In the genomic region with DNA sequence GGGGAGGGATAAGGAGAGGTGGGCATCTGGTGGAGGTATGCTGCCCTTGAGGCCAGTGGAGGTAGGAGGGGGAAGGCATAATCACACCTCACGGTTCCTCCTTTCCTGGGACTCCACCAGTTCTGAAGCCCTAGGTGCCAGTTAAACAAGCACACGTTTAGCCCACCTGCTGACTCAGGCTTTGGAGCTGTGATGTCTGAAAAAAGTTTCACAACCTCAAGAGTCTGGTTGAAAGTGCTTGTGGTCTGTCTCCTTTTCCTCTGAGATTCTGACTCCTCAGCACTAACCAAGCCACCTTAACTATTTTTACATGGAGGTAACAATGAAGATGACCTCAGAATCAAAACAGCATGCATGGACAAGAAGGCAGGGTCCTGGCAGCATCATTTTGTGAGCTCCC, we compare ENCODE assay signal across 9 cellular contexts. TPM values are rescaled to one million over a fixed set of nuclear protein-coding genes. Genes with fewer than 3 reads are reported as not detected.
A peak's percentile ranks its signal among the peaks of the same experiment; 100 is the strongest.
DNase-seq lines count a peak whose midpoint lies in the region; ATAC-seq and TF ChIP-seq lines count a peak whose summit lies in the region.
"Had no signal": no experiment of that assay in that cellular context is flagged by ENCODE, and none has a peak within 500 bp of the region (broad histone marks: within the 10 kb centered on the region; RNA-seq: fewer than 3 reads in every experiment).

No MANE protein-coding gene starts in this region.

- peak overlapping the region; percentile 54 for H3K9ac ChIP-seq in MM.1S (ENCODE audit: low read length)

- H3K9me3 ChIP-seq in MM.1S (replicated peaks; ENCODE audit: insufficient read depth, low read length) (no peaks in the 10 kb centered on the region), tibial artery (no peaks in the 10 kb centered on the region)
- H3K9me3 ChIP-seq: thoracic aorta had no signal

- H3K9me2 ChIP-seq in MM.1S (replicated peaks; ENCODE audit: insufficient read depth, low read length) = no peaks in the 10 kb centered on the region

- H2AFZ ChIP-seq in MM.1S (ENCODE audit: low read length) = no peak overlapping the region

- peak overlapping the region; percentile 90 for H3K27ac ChIP-seq in MM.1S (ENCODE audit: low read length)
- H3K27ac ChIP-seq in tibial artery = no peak overlapping the region

- peaks cover 28% of the 10 kb centered on the region for H3F3A ChIP-seq in MM.1S (ENCODE audit: insufficient read depth, low read length)

- intact Hi-C loops in tibial artery (cut with DNase I; ENCODE audit: low total_unique reads) = no loop called here

- no peaks in the 10 kb centered on the region for H4K20me1 ChIP-seq in MM.1S (ENCODE audit: insufficient read depth, low read length)

- DNase-seq in H4 (ENCODE audit: low spot score) = peak; percentile 87
- peak; percentile 98 for DNase-seq in MM.1S
- peak; percentile 5 for DNase-seq in hepatic stellate cell (ENCODE audit: low spot score)
- no peak for DNase-seq in activated gamma-delta T cell treated with Interleukin-2 at 50 U/mL for 16 hours
- DNase-seq in ACHN = no peak
- no peak for DNase-seq in tibial artery
- DNase-seq: left cardiac atrium had no signal

- peak; percentile 89 for ATAC-seq in GM18858 (IDR thresholded peaks at IDR 0.05; ENCODE audit: unreplicated experiment)

- in situ Hi-C loops in ACHN (cut with HindIII; ENCODE audit: low pct_ligation_motif_present, low pct_unique_long_range_greater_than_20kb, low sequenced_read_pairs) = no loop called here

- H3K4me2 ChIP-seq in MM.1S (ENCODE audit: low read depth, low read length) = peak overlapping the region; percentile 55

- H3K4me3 ChIP-seq in MM.1S (ENCODE audit: low read length) = peak overlapping the region; percentile 12; the same call in 1 of the 2 replicates
- no peak overlapping the region for H3K4me3 ChIP-seq in tibial artery
- H3K4me3 ChIP-seq: thoracic aorta had no signal

- no peaks in the 10 kb centered on the region for H3K79me2 ChIP-seq in MM.1S (ENCODE audit: low read length)

- H3K4me1 ChIP-seq in MM.1S (ENCODE audit: low read length) (peaks cover 34% of the 10 kb centered on the region), tibial artery (no peaks in the 10 kb centered on the region)

- no peak for TF ChIP-seq CTCF in MM.1S (IDR thresholded peaks at IDR 0.05; ENCODE audit: low read length)
- TF ChIP-seq CTCF in tibial artery (IDR thresholded peaks at IDR 0.05) = no peak

- no peaks in the 10 kb centered on the region; the same call in 1 of the 2 replicates for H3K36me3 ChIP-seq in MM.1S (replicated peaks; ENCODE audit: insufficient read depth, low read length)
- H3K36me3 ChIP-seq in tibial artery = peaks cover 17 to 37% (median 23%) of the 10 kb centered on the region in 3 donors

- no peaks in the 10 kb centered on the region for H3K27me3 ChIP-seq in MM.1S (replicated peaks; ENCODE audit: insufficient read depth, low read length)
- no peaks in the 10 kb centered on the region for H3K27me3 ChIP-seq in tibial artery

RNA-seq across cellular contexts. Expression of a gene that starts 23.0 kb away (rescaled TPM):
- 38.8 and 39.3 TPM in 2 replicates for total RNA-seq in H4 (2014; rRNA removed; shearing (Covaris generic))

Comparison
In these comparisons a context has a peak if more than half of its experiments do, and no peak if none do; other contexts are left out.
1. DNase-seq: peak in H4 (single experiment), MM.1S (single experiment) and hepatic stellate cell (single experiment); none in activated gamma-delta T cell treated with Interleukin-2 at 50 U/mL for 16 hours (single experiment), ACHN (single experiment) and tibial artery (0 of 2).